Comparison of ENCODE assay signal across 29 cellular contexts in the genomic region with DNA sequence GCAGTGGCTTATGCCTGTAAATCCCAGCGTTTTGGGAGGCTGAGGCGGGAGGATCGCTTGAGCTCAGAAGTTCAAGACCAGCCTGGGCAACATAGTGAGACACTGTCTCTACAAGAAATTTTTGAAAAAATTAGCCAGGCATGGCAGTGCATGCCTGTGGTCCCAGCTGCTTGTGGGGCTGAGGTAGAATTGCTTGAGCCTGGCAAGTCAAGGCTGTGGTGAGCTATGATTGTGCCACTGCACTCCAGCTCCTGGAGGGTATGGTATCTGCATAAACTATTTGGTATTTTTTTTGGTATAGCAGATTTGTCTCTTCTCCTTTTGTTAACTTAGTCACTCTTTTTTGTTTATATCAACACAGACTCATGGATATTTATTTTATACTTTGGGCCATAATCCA.
"Had no signal": no experiment of that assay in that cellular context is flagged by ENCODE, and none has a peak within 500 bp of the region (broad histone marks: within the 10 kb centered on the region; RNA-seq: fewer than 3 reads in every experiment).

No MANE protein-coding gene starts in this region.

- H3K36me3 ChIP-seq: brain microvascular endothelial cell had no signal

- FAIRE-seq: TTC549 had no signal

- H3K27me3 ChIP-seq: brain microvascular endothelial cell had no signal

- H3K4me3 ChIP-seq: SK-N-MC had no signal

- ATAC-seq: activated naive CD4-positive, alpha-beta T cell treated with anti-CD3 and anti-CD28 coated beads, Interleukin-2, amount 50 U/mL, for 72 hours; activated naive CD8-positive, alpha-beta T cell treated with anti-CD3 and anti-CD28 coated beads, Interleukin-2, amount 50 U/mL, for 24 hours; activated T-cell treated with anti-CD3 and anti-CD28 coated beads, Interleukin-2, amount 50 U/mL, for 4 hours; Panc1; Right ventricle myocardium inferior; T-cell had no signal

- DNase-seq: activated B cell treated with CpG ODN at 0.5 μM for 24 hours; activated CD4-positive, alpha-beta memory T cell treated with anti-CD3 and anti-CD28 coated beads for 36 hours; activated CD4-positive, alpha-beta T cell treated with anti-CD3 and anti-CD28 coated beads for 1 hour; activated CD4-positive, alpha-beta T cell treated with anti-CD3 and anti-CD28 coated beads, Interleukin-2, amount 10 ng/mL, durations not matched to agents 24 days and 14 days; activated CD8-positive, alpha-beta memory T cell treated with anti-CD3 and anti-CD28 coated beads for 24 hours; activated effector memory CD4-positive, alpha-beta T cell treated with anti-CD3 and anti-CD28 coated beads, Interleukin-2, amount 50 U/mL, for 16 hours; activated naive CD4-positive, alpha-beta T cell treated with Interleukin-2 at 50 U/mL for 16 hours; activated naive CD8-positive, alpha-beta T cell treated with anti-CD3 and anti-CD28 coated beads, Interleukin-2, amount 50 U/mL, for 24 hours; activated T-cell treated with anti-CD3 and anti-CD28 coated beads, Interleukin-2, amount 50 U/mL, for 4 hours; amygdala; brain microvascular endothelial cell; cerebellar nuclear complex; Kasumi-1; KBM-7; NCI-H1105 treated with DMSO at 0.1 percent for 48 hours; NCI-H1436 treated with DMSO at 0.1 percent for 48 hours; NCI-H187; NCI-H2081; NCI-H526 treated with DMSO at 0.1 percent for 48 hours; NK-92 treated with Interleukin-12 subunit alpha and Interleukin-12 subunit beta, amount 100 ng/mL, for 24 hours; OCI-M1; RPMI8226; T-cell; T1000 had no signal

- H3K27ac ChIP-seq: brain microvascular endothelial cell, SK-N-MC had no signal
